ENCODE assay signal across 8 cellular contexts in the genomic region with DNA sequence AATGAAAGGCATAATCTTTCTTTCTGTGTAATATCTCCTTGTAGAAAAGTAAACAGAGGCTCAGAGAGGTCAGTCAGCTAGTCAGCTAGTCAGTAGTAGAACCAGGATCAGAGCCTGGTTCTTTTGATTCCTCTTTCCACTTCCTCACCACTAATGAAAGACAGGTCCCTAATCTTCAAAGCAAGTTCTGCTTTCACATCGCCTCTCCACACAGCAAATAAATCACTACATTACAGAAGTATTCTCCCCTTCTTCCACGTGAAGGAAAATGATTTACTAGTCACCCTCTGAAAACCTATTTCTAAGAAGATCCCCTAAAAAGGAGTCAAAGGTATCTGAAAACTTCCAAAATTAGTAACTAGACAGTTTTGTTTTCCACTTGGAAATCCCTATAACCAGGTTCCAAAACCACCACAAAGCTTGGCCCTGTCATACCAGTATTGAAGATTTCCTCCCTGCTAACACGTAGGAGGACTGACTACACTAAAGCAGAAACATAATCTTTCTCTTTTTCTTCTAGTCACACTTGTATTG.
DNase-seq lines count a peak whose midpoint lies in the region; ATAC-seq, FAIRE-seq and TF ChIP-seq lines count a peak whose summit lies in the region.

No MANE protein-coding gene starts in this region.

- peak overlapping the region; percentile 91 for H2AFZ ChIP-seq in Loucy (ENCODE audit: low read length)

- H3K79me2 ChIP-seq in Loucy (ENCODE audit: insufficient read depth, low read length), result no peaks in the 10 kb centered on the region

- peak overlapping the region; percentile 50 for H3K4me2 ChIP-seq in Loucy (ENCODE audit: low read depth, low read length, poor library complexity, severe bottlenecking)

- ATAC-seq in GM18502 (IDR thresholded peaks at IDR 0.05; ENCODE audit: poor library complexity, unreplicated experiment) (peak; percentile 80), GM21723 (IDR thresholded peaks at IDR 0.05; ENCODE audit: unreplicated experiment) (peak; percentile 74), heart left ventricle (peak; percentile 40 to 75 (median 46))

- TF ChIP-seq POLR2A in heart left ventricle (IDR thresholded peaks at IDR 0.05) (no peak), uterus (IDR thresholded peaks at IDR 0.05) (no peak)

- FAIRE-seq in urothelium cell line (lab: Jason Lieb, UNC), result no peak

- H3K36me3 ChIP-seq in Loucy (ENCODE audit: insufficient read depth, low read length) (no peaks in the 10 kb centered on the region), heart left ventricle (no peaks in the 10 kb centered on the region), uterus (no peaks in the 10 kb centered on the region)

- H3K27me3 ChIP-seq in Loucy (ENCODE audit: insufficient read depth, low read length, poor library complexity, severe bottlenecking) (no peaks in the 10 kb centered on the region), heart left ventricle (no peaks in the 10 kb centered on the region), uterus (no peaks in the 10 kb centered on the region)

- no peaks in the 10 kb centered on the region for H3K9me2 ChIP-seq in Loucy (replicated peaks; ENCODE audit: low read depth, low read length)

- no peaks in the 10 kb centered on the region for H3F3A ChIP-seq in Loucy (ENCODE audit: low read depth)

- H3K4me1 ChIP-seq in Loucy (ENCODE audit: insufficient read depth, low read length, poor library complexity, severe bottlenecking) (peaks cover 5% of the 10 kb centered on the region), heart left ventricle (peaks cover 0 to 19% (median 8%) of the 10 kb centered on the region in 12 donors), uterus (peaks cover 0 to 10% of the 10 kb centered on the region in 2 donors)

- peak overlapping the region in 8 of 12 donors; percentile 13 to 72 (median 40) for H3K27ac ChIP-seq in heart left ventricle
- H3K27ac ChIP-seq in uterus, result peak overlapping the region; percentile 14 to 47

- intact Hi-C loops in heart left ventricle (cut with DNase I), result loop anchor here in 6 of 10 donors (5.0 to 10.0 kb wide), 4 partner anchors 588 to 685 kb away; a partner anchor contains a TSS
- intact Hi-C loops in uterus (cut with DNase I; ENCODE audit: low total_unique reads), result no loop called here

- 21 to 36% (median 32%) methylated on average over 3 of the region's 3 CpGs for WGBS in heart left ventricle, 4 donors

- TF ChIP-seq CTCF in Loucy (conservative IDR thresholded peaks at IDR 0.05; ENCODE audit: low read length), result no peak
- peak in 1 of 12 donors; percentile 13 for TF ChIP-seq CTCF in heart left ventricle (IDR thresholded peaks at IDR 0.05)
- TF ChIP-seq CTCF in uterus (IDR thresholded peaks at IDR 0.05), result no peak

- no peaks in the 10 kb centered on the region for H4K20me1 ChIP-seq in Loucy (ENCODE audit: insufficient read depth, low read length, poor library complexity, severe bottlenecking)

- H3K9ac ChIP-seq in Loucy (ENCODE audit: low read depth, low read length, poor library complexity, severe bottlenecking), result no peak overlapping the region

- H3K9me3 ChIP-seq in Loucy (ENCODE audit: insufficient read depth, low read depth, low read length), result no peaks in the 10 kb centered on the region
- peaks cover 0 to 6% (median 0%) of the 10 kb centered on the region in 12 donors for H3K9me3 ChIP-seq in heart left ventricle
- no peaks in the 10 kb centered on the region for H3K9me3 ChIP-seq in uterus

- no peak for DNase-seq in heart left ventricle
- no peak for DNase-seq in uterus
- no peak for DNase-seq in NCI-H2029 (lab: John Stamatoyannopoulos, UW)
- DNase-seq in urothelium cell line (ENCODE audit: low spot score), result no peak
- DNase-seq in GM03348 (ENCODE audit: low spot score), result no peak

- H3K4me3 ChIP-seq in Loucy (ENCODE audit: low read length, poor library complexity, severe bottlenecking), result no peak overlapping the region
- no peak overlapping the region for H3K4me3 ChIP-seq in heart left ventricle
- H3K4me3 ChIP-seq in uterus, result no peak overlapping the region
